ENCODE assay signal across 1 cellular context in the genomic region with DNA sequence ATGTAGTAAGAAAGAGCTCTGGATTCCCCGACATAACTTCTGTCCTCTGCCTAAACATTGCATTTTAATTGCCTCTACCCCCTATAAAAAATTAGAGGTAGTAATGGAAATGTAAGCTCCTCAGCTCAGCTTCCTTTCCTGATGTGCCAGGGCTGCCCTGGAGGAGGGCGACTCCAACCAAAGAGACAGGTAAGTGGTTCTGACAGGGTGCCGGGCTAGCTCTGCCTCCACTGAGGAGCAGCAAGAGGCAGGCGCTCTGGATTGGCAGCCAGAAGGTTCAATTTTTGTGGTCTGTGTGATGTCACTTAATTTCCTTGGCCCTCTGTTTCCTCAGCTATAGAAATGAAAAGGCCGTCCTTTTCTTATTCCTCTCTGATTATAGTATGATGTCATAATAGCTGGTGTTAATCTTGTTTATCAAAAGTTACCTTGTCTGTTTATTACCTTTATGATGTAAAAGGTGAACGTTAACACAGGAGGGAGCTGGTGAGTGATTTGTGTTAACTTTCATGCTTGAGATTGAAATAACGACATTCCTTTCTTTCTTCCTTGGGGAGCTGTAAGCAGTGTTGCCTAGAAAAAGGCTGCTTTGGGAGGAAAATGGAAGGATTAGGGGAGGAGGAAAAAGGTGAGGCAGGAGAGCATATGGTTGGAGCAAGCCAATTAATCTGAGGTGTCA.
TF ChIP-seq lines count a peak whose summit lies in the region.

No MANE protein-coding gene starts in this region.

TF ChIP-seq in GM23338, 12 proteins besides CTCF, POLR2A, EP300 and RAD21 (continued from another document):
- TF ChIP-seq ZNF462 (CRISPR knock-in tag; IDR thresholded peaks at IDR 0.05): no peak
